In genomic region chr3:160400631-160401150, GRCh38 we compare ENCODE assay signal across 1 cellular context.
TF ChIP-seq lines count a peak whose summit lies in the region.

No MANE protein-coding gene starts in this region.

TF ChIP-seq in endothelial cell of umbilical vein, 7 proteins besides CTCF, POLR2A, EP300 and RAD21:
- TF ChIP-seq EZH2 (IDR thresholded peaks at IDR 0.05; ENCODE audit: borderline replicate concordance, low read depth, low read length, severe bottlenecking): no peak
- no peak for TF ChIP-seq JUN (IDR thresholded peaks at IDR 0.05; ENCODE audit: borderline replicate concordance, insufficient read depth, insufficient read length, low read depth)
- no peak for TF ChIP-seq MAX (IDR thresholded peaks at IDR 0.05; ENCODE audit: insufficient read depth, insufficient read length)
- no peak for TF ChIP-seq FOS (IDR thresholded peaks at IDR 0.05; ENCODE audit: borderline replicate concordance, insufficient read depth, low read length)
- TF ChIP-seq POLR2AphosphoS5 (IDR thresholded peaks at IDR 0.05; ENCODE audit: insufficient read depth, low read depth, low read length): no peak
- no peak for TF ChIP-seq GATA2 (IDR thresholded peaks at IDR 0.05; ENCODE audit: insufficient read depth, insufficient read length, low read depth, low read length)
- TF ChIP-seq MYC (IDR thresholded peaks at IDR 0.05; ENCODE audit: low read depth, low read length): no peak
